In genomic region chr20:49282584-49283171, GRCh38 we compare ENCODE assay signal across 11 cellular contexts. TPM values are rescaled to one million over a fixed set of nuclear protein-coding genes. Genes with fewer than 3 reads are reported as not detected.
DNase-seq lines count a peak whose midpoint lies in the region; ATAC-seq and TF ChIP-seq lines count a peak whose summit lies in the region.
"Had no signal": no experiment of that assay in that cellular context is flagged by ENCODE, and none has a peak within 500 bp of the region (broad histone marks: within the 10 kb centered on the region; RNA-seq: fewer than 3 reads in every experiment).

No MANE protein-coding gene starts in this region.

- TF ChIP-seq CTCF in CD8-positive, alpha-beta T cell (IDR thresholded peaks at IDR 0.05): no peak
- TF ChIP-seq CTCF in WERI-Rb-1 (IDR thresholded peaks at IDR 0.05; ENCODE audit: low read depth, low read length): no peak

- H3K9me3 Mint-ChIP-seq in CD8-positive, alpha-beta T cell: peaks cover 65% of the 10 kb centered on the region

- intact Hi-C loops in CD8-positive, alpha-beta T cell (cut with DNase I, micrococcal nuclease): no loop called here

- H3K36me3 ChIP-seq in CD8-positive, alpha-beta T cell (ENCODE audit: insufficient read depth, low read length): peaks cover 79% of the 10 kb centered on the region
- H3K36me3 ChIP-seq in HUES48 (ENCODE audit: control insufficient read depth, insufficient read depth, low read length) (peaks cover 91% of the 10 kb centered on the region), adipocyte (ENCODE audit: control insufficient read depth, insufficient read depth, low read length, severe bottlenecking) (peaks cover 87% of the 10 kb centered on the region), muscle layer of duodenum (ENCODE audit: control insufficient read depth in 1 of 2, insufficient read depth in 2 of 2, low read length in 2 of 2) (peaks cover 76 to 79% of the 10 kb centered on the region in 2 donors), WERI-Rb-1 (peaks cover 92% of the 10 kb centered on the region)

- no peak overlapping the region for H3K4me3 ChIP-seq in CD8-positive, alpha-beta T cell (ENCODE audit: low read depth, low read length)
- H3K4me3 ChIP-seq in HUES48 (ENCODE audit: low read depth, low read length) (peak overlapping the region; percentile 93), adipocyte (ENCODE audit: low read length) (peak overlapping the region; percentile 99), muscle layer of duodenum (ENCODE audit: low read depth in 1 of 2, low read length in 2 of 2) (peak overlapping the region; percentile 9 to 97), WERI-Rb-1 (ENCODE audit: low read depth, low read length) (no peak overlapping the region)
- H3K4me3 ChIP-seq: lung had no signal

- H3K27ac ChIP-seq in CD8-positive, alpha-beta T cell (ENCODE audit: low read depth, low read length): no peak overlapping the region
- H3K27ac ChIP-seq in HUES48 (ENCODE audit: low read depth, low read length): peak overlapping the region; percentile 98
- no peak overlapping the region for H3K27ac ChIP-seq in muscle layer of duodenum (ENCODE audit: low read length)
- no peak overlapping the region for H3K27ac ChIP-seq in WERI-Rb-1

- no peaks in the 10 kb centered on the region for H3K27me3 ChIP-seq in CD8-positive, alpha-beta T cell (ENCODE audit: insufficient read depth, low read length)
- H3K27me3 ChIP-seq in HUES48 (ENCODE audit: control insufficient read depth, insufficient read depth, low read length) (no peaks in the 10 kb centered on the region), adipocyte (replicated peaks; ENCODE audit: control insufficient read depth, insufficient read depth, low read length) (no peaks in the 10 kb centered on the region), muscle layer of duodenum (ENCODE audit: low read depth, low read length) (no peaks in the 10 kb centered on the region), WERI-Rb-1 (ENCODE audit: insufficient read depth, low read depth, severe bottlenecking) (no peaks in the 10 kb centered on the region)

- peaks cover 95% of the 10 kb centered on the region for H3K36me3 Mint-ChIP-seq in CD8-positive, alpha-beta T cell

- H3K27me3 Mint-ChIP-seq in CD8-positive, alpha-beta T cell (ENCODE audit: low read depth): no peaks in the 10 kb centered on the region

- ATAC-seq in CD8-positive, alpha-beta T cell: no peak
- ATAC-seq: Right ventricle myocardium inferior had no signal

- POLR2A ChIA-PET in CD8-positive, alpha-beta T cell (lab: Charles Lee): interaction anchor here (0.8 to 4.4 kb wide), 6 partner anchors 9 to 94 kb away, joined by 3 to 35 read pairs (median 4); no protein-coding TSS in a partner anchor

- DNase-seq in CD8-positive, alpha-beta T cell: no peak
- no peak for DNase-seq in adipocyte (ENCODE audit: low read depth)
- no peak for DNase-seq in occipital lobe (lab: John Stamatoyannopoulos, UW)
- no peak for DNase-seq in epidermal melanocyte (ENCODE audit: insufficient read length, low spot score)
- DNase-seq in WERI-Rb-1: no peak
- DNase-seq in COLO668 (lab: John Stamatoyannopoulos, UW; ENCODE audit: unreplicated experiment): no peak
- DNase-seq: cerebellar nuclear complex had no signal

- H3K4me1 Mint-ChIP-seq in CD8-positive, alpha-beta T cell (ENCODE audit: low read depth): peaks cover 62% of the 10 kb centered on the region

- peaks cover 54% of the 10 kb centered on the region for H3K9me3 ChIP-seq in CD8-positive, alpha-beta T cell (ENCODE audit: low read length)
- 0 out of 2 replicates have a peak, but pooled peaks cover 7% of the 10 kb centered on the region for H3K9me3 ChIP-seq in HUES48 (ENCODE audit: control insufficient read depth, insufficient read depth, low read length)
- peaks cover 26% of the 10 kb centered on the region for H3K9me3 ChIP-seq in adipocyte (ENCODE audit: control insufficient read depth, low read length)
- peaks cover 25 to 44% of the 10 kb centered on the region in 2 donors for H3K9me3 ChIP-seq in muscle layer of duodenum (ENCODE audit: control insufficient read depth in 1 of 2, low read length in 2 of 2)
- H3K9me3 ChIP-seq in WERI-Rb-1 (ENCODE audit: severe bottlenecking): peaks cover 12% of the 10 kb centered on the region

- peak overlapping the region; percentile 24 for H3K4me3 Mint-ChIP-seq in CD8-positive, alpha-beta T cell

- H3K4me1 ChIP-seq in CD8-positive, alpha-beta T cell (ENCODE audit: insufficient read depth, low read length): peaks cover 48% of the 10 kb centered on the region
- H3K4me1 ChIP-seq in HUES48 (ENCODE audit: control insufficient read depth, insufficient read depth, low read length) (peaks cover 35% of the 10 kb centered on the region), adipocyte (ENCODE audit: control insufficient read depth, insufficient read depth, low read length) (peaks cover 75% of the 10 kb centered on the region), muscle layer of duodenum (ENCODE audit: control insufficient read depth in 1 of 2, insufficient read depth in 2 of 2, low read length in 2 of 2) (peaks cover 15 to 28% of the 10 kb centered on the region in 2 donors)

- H3K27ac Mint-ChIP-seq in CD8-positive, alpha-beta T cell: peak overlapping the region; percentile 80

- CTCF ChIA-PET in CD8-positive, alpha-beta T cell (lab: Charles Lee): interaction anchor here (1.2 to 2.4 kb wide), 5 partner anchors 9 to 52 kb away, joined by 3 to 10 read pairs (median 3); no protein-coding TSS in a partner anchor

- H3K9ac ChIP-seq in HUES48 (ENCODE audit: low read depth, low read length): peak overlapping the region; percentile 99
- peak overlapping the region; percentile 10 for H3K9ac ChIP-seq in adipocyte (ENCODE audit: low read length)

RNA-seq across cellular contexts. Expression of gene ZNFX1, which starts 4.8 kb away (rescaled TPM):
- total RNA-seq in CD8-positive, alpha-beta T cell: 10 to 100 TPM; 53.8 to 55.0 TPM
- total RNA-seq in occipital lobe: 14.0 TPM

Comparison
In these comparisons a context has a peak if more than half of its experiments do, and no peak if none do; other contexts are left out.
1. H3K4me3 ChIP-seq: peak in HUES48 (single experiment), adipocyte (single experiment) and muscle layer of duodenum (2 of 2); none in CD8-positive, alpha-beta T cell (single experiment) and WERI-Rb-1 (single experiment).